Comparison of ENCODE assay signal across 8 cellular contexts in the genomic region with DNA sequence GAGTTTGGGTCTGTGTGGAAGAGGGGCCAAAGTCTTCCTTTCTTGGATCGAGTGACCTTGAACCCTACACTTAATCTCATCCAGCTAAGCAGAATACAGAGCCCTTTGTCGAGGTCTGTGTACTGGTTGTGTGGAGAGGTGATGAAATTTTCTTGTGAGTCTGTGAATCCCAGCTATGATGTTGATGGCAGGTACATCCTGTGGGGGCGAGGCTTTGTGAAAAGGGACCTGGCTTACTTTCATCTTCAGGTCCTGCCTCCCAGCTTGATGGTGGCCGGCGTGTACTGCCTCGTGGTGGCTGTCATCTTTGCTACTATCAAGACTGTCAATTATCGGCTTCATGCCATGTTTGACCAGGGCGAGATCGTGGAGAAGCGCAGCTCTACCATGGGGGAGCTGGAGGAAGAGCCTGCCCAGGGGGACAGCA. TPM values are rescaled to one million over a fixed set of nuclear protein-coding genes. Genes with fewer than 3 reads are reported as not detected.
DNase-seq lines count a peak whose midpoint lies in the region; ATAC-seq, FAIRE-seq and TF ChIP-seq lines count a peak whose summit lies in the region.

No MANE protein-coding gene starts in this region.

- H3K27ac ChIP-seq in H9 (ENCODE audit: insufficient read length, low read depth, low read length) = no peak overlapping the region
- H3K27ac ChIP-seq in right cardiac atrium (ENCODE audit: low read length) = no peak overlapping the region
- H3K27ac ChIP-seq in small intestine (ENCODE audit: low read depth in 1 of 2, low read length in 1 of 2) = peak overlapping the region in 1 of 2 donors; percentile 1

- H4K5ac ChIP-seq in H9 (ENCODE audit: insufficient read length, low read depth, low read length) = no peak overlapping the region

- intact Hi-C loops in activated B cell treated with CpG ODN at 0.5 μM for 24 hours (cut with micrococcal nuclease) = loop anchor here (5.0 kb wide), 1 partner anchor 731 kb away; a partner anchor contains a TSS
- intact Hi-C loops in right cardiac atrium (cut with DNase I) = no loop called here

- ATAC-seq in activated B cell treated with CpG ODN at 0.5 μM for 24 hours (ENCODE audit: low read depth) (no peak), right cardiac atrium (no peak), GM18519 (IDR thresholded peaks at IDR 0.05; ENCODE audit: low FRiP score, unreplicated experiment) (no peak)

- H3K36me3 Mint-ChIP-seq in H9 (ENCODE audit: insufficient read depth in 1 of 3, low read depth in 3 of 3) (peaks cover 18 to 46% (median 41%) of the 10 kb centered on the region in 3 experiments; a peak in 6 of 7 replicates), activated B cell treated with CpG ODN at 0.5 μM for 24 hours (ENCODE audit: low read depth) (peaks cover 62% of the 10 kb centered on the region)

- peaks cover 17 to 24% of the 10 kb centered on the region in 2 experiments for H3K4me1 Mint-ChIP-seq in H9
- H3K4me1 Mint-ChIP-seq in activated B cell treated with CpG ODN at 0.5 μM for 24 hours = peaks cover 47% of the 10 kb centered on the region

- peaks cover 7% of the 10 kb centered on the region; the same call in 1 of the 2 replicates for H3K79me2 ChIP-seq in H9 (ENCODE audit: insufficient read depth, low read length)

- H3K27me3 Mint-ChIP-seq in H9 (ENCODE audit: low read depth) (peaks cover 3% of the 10 kb centered on the region), activated B cell treated with CpG ODN at 0.5 μM for 24 hours (no peaks in the 10 kb centered on the region)

- no peak overlapping the region for H2BK120ac ChIP-seq in H9 (ENCODE audit: low read depth, low read length, poor library complexity, severe bottlenecking)

- H3K4me2 ChIP-seq in H9 (ENCODE audit: insufficient read depth, insufficient read length, low read length) = peak overlapping the region; percentile 82

- H3K4me3 ChIP-seq in right cardiac atrium (ENCODE audit: low read length) (peak overlapping the region; percentile 91), small intestine (ENCODE audit: low read depth in 1 of 2, low read length in 2 of 2) (peak overlapping the region; percentile 75 to 85)

- no peak overlapping the region for H2BK5ac ChIP-seq in H9 (ENCODE audit: insufficient read length, low read length)

- H4K91ac ChIP-seq in H9 (ENCODE audit: insufficient read length, low read depth, low read length) = no peak overlapping the region

- no peak overlapping the region for H4K8ac ChIP-seq in H9 (replicated peaks; ENCODE audit: insufficient read length, low read depth, low read length)

- no peaks in the 10 kb centered on the region for H4K20me1 ChIP-seq in H9 (ENCODE audit: control insufficient read depth, insufficient read depth, insufficient read length)

- no peak overlapping the region for H3K23ac ChIP-seq in H9 (ENCODE audit: insufficient read length, low read depth, low read length)

- WGBS in H9 (ENCODE audit: extremely low coverage, insufficient read length, low lambda C conversion rate) = no CpG with 5 or more reads among the region's 10 CpGs
- 68% methylated on average over 10 of the region's 10 CpGs for WGBS in right cardiac atrium
- WGBS in small intestine, 3 donors = 20 to 52% (median 29%) methylated on average over 10 of the region's 10 CpGs

- DNase-seq in H9 (no peak), activated B cell treated with CpG ODN at 0.5 μM for 24 hours (no peak), right cardiac atrium (no peak), small intestine (peak; percentile 51), dermis blood vessel endothelial cell (no peak), COR-L47 (lab: John Stamatoyannopoulos, UW) (no peak)
- no peak for DNase-seq in activated CD8-positive, alpha-beta memory T cell treated with anti-CD3 and anti-CD28 coated beads for 24 hours

- TF ChIP-seq CTCF in H9 (conservative IDR thresholded peaks at IDR 0.05) (no peak), activated B cell treated with CpG ODN at 0.5 μM for 24 hours (IDR thresholded peaks at IDR 0.05) (no peak)

- H3K4me1 ChIP-seq in H9 (ENCODE audit: insufficient read depth, low read length) (no peaks in the 10 kb centered on the region; the same call in none of the 2 replicates), right cardiac atrium (ENCODE audit: control insufficient read depth, insufficient read depth, low read length) (peaks cover 3% of the 10 kb centered on the region), small intestine (ENCODE audit: control insufficient read depth in 2 of 2, insufficient read depth in 1 of 2, low read depth in 1 of 2, low read length in 1 of 2) (peaks cover 3 to 10% of the 10 kb centered on the region in 2 donors)

- H3K4me3 Mint-ChIP-seq in H9 (peak overlapping the region; percentile 92 to 97), activated B cell treated with CpG ODN at 0.5 μM for 24 hours (peak overlapping the region; percentile 92)

- H3K27me3 ChIP-seq in H9 (ENCODE audit: insufficient read depth, low read length) = no peaks in the 10 kb centered on the region
- H3K27me3 ChIP-seq in right cardiac atrium (ENCODE audit: control insufficient read depth, insufficient read depth) = no peaks in the 10 kb centered on the region
- no peaks in the 10 kb centered on the region for H3K27me3 ChIP-seq in small intestine (ENCODE audit: control insufficient read depth in 2 of 2, insufficient read depth in 2 of 2, low read length in 2 of 2)

- H2BK15ac ChIP-seq in H9 (ENCODE audit: low read depth, low read length) = no peak overlapping the region

- H3K27ac Mint-ChIP-seq in H9 (peak overlapping the region; percentile 68 to 96 (median 92); a peak in 5 of 7 replicates), activated B cell treated with CpG ODN at 0.5 μM for 24 hours (peak overlapping the region; percentile 85)

- no peak overlapping the region for H3T11ph ChIP-seq in H9 (ENCODE audit: low read length)

- H3K4ac ChIP-seq in H9 (ENCODE audit: low read depth, low read length) = no peak overlapping the region

- peaks cover 3% of the 10 kb centered on the region for H3K79me1 ChIP-seq in H9 (ENCODE audit: insufficient read depth, low read depth, low read length, poor library complexity, severe bottlenecking)

- no peak for FAIRE-seq in small intestine (lab: Jason Lieb, UNC)

- H3K23me2 ChIP-seq in H9 (ENCODE audit: insufficient read length, low read depth, low read length, poor library complexity, severe bottlenecking) = peaks cover 18% of the 10 kb centered on the region

- CTCF ChIA-PET in activated B cell treated with CpG ODN at 0.5 μM for 24 hours (lab: Charles Lee) = interaction anchor here (0.9 to 1.1 kb wide), 2 partner anchors 9 to 23 kb away, joined by 3 to 5 read pairs; no protein-coding TSS in a partner anchor

- peaks cover 15 to 20% of the 10 kb centered on the region in 2 donors for H3K36me3 ChIP-seq in small intestine (ENCODE audit: control insufficient read depth in 2 of 2, insufficient read depth in 2 of 2, low read length in 2 of 2)

- no peak overlapping the region for H2BK12ac ChIP-seq in H9 (ENCODE audit: insufficient read length, low read depth, low read length)

- POLR2A ChIA-PET in activated B cell treated with CpG ODN at 0.5 μM for 24 hours (lab: Charles Lee) = interaction anchor here (2.0 to 8.5 kb wide), 5 partner anchors 23 to 96 kb away, joined by 5 to 108 read pairs (median 60); a partner anchor contains a TSS

- H2AFZ ChIP-seq in H9 (ENCODE audit: low read length) = no peak overlapping the region

- H3K9ac ChIP-seq in H9 (ENCODE audit: extremely low read depth, insufficient read length, low read length) = peak overlapping the region; percentile 45

- H3K9me3 Mint-ChIP-seq in H9 (no peaks in the 10 kb centered on the region), activated B cell treated with CpG ODN at 0.5 μM for 24 hours (no peaks in the 10 kb centered on the region)

- H2AK5ac ChIP-seq in H9 (ENCODE audit: insufficient read length, low read length) = no peak overlapping the region

- no peak overlapping the region for H3K14ac ChIP-seq in H9 (ENCODE audit: insufficient read depth, low read length)

- H2BK20ac ChIP-seq in H9 (ENCODE audit: low read depth, low read length, poor library complexity, severe bottlenecking) = no peak overlapping the region

- H3K18ac ChIP-seq in H9 (ENCODE audit: insufficient read length, low read depth, low read length) = no peak overlapping the region

- H3K9me3 ChIP-seq in H9 (ENCODE audit: control insufficient read depth, low read depth, low read length) = no peaks in the 10 kb centered on the region
- H3K9me3 ChIP-seq in right cardiac atrium (ENCODE audit: control insufficient read depth, low read length) = no peaks in the 10 kb centered on the region
- H3K9me3 ChIP-seq in small intestine (ENCODE audit: control insufficient read depth, low read depth) = no peaks in the 10 kb centered on the region

- no peak overlapping the region for H3K56ac ChIP-seq in H9 (ENCODE audit: insufficient read length, low read depth, low read length)

RNA-seq across cellular contexts. Expression of a gene that starts 1.0 kb away (rescaled TPM):
- total RNA-seq in H9 (2021) = 48.3 and 50.5 TPM in 2 replicates
- 45.3 and 51.4 TPM in 2 replicates for total RNA-seq in activated B cell treated with CpG ODN at 0.5 μM for 24 hours
- 10 to 100 TPM; 13.4 to 17.2 (median 14.8) TPM for total RNA-seq in right cardiac atrium
- polyA plus RNA-seq in right cardiac atrium = 10.2 TPM
- 10 to 100 TPM; 12.7 to 25.7 (median 18.6) TPM for polyA plus RNA-seq in small intestine
- 18.0 and 34.8 TPM in 2 replicates for total RNA-seq in dermis blood vessel endothelial cell

RNA-seq across cellular contexts. Expression of a gene that starts 2.6 kb away (rescaled TPM):
- total RNA-seq in H9 (2021) (57.9 and 61.1 TPM in 2 replicates), activated B cell treated with CpG ODN at 0.5 μM for 24 hours (72.1 and 89.6 TPM in 2 replicates), right cardiac atrium (10 to 100 TPM; 35.0 to 41.2 (median 38.1) TPM), dermis blood vessel endothelial cell (118 and 171 TPM in 2 replicates)
- polyA plus RNA-seq in right cardiac atrium (30.8 TPM), small intestine (100 to 1,000 TPM in 2 of 3 donors, 10 to 100 TPM in 1; 66.4 to 180 (median 175) TPM)

RNA-seq across cellular contexts. Expression of a gene that starts 21.0 kb away (rescaled TPM):
- total RNA-seq in H9 (2021) = 1.8 and 2.8 TPM in 2 replicates
- total RNA-seq in activated B cell treated with CpG ODN at 0.5 μM for 24 hours = 1.0 and 1.1 TPM in 2 replicates
- total RNA-seq in right cardiac atrium = under 1 TPM; 0.28 to 0.88 (median 0.55) TPM
- 0.18 TPM for polyA plus RNA-seq in right cardiac atrium
- polyA plus RNA-seq in small intestine = 10 to 100 TPM in 1 of 3 donors, under 1 TPM in 1, not detected in 1; 0.84 to 31.1 TPM
- total RNA-seq in dermis blood vessel endothelial cell = 0.14 and 0.17 TPM in 2 replicates

RNA-seq across cellular contexts. Expression of a gene that starts 21.3 kb away (rescaled TPM):
- total RNA-seq in H9 (2021) (32.0 and 37.4 TPM in 2 replicates), activated B cell treated with CpG ODN at 0.5 μM for 24 hours (236 and 252 TPM in 2 replicates), right cardiac atrium (10 to 100 TPM; 22.4 to 27.4 (median 26.2) TPM), dermis blood vessel endothelial cell (72.2 and 102 TPM in 2 replicates)
- polyA plus RNA-seq in right cardiac atrium (19.3 TPM), small intestine (10 to 100 TPM; 21.7 to 45.2 (median 41.1) TPM)

RNA-seq across cellular contexts. Expression of a gene that starts 40.7 kb away (rescaled TPM):
- 13.8 and 14.5 TPM in 2 replicates for total RNA-seq in H9 (2021)
- total RNA-seq in activated B cell treated with CpG ODN at 0.5 μM for 24 hours = 143 and 163 TPM in 2 replicates
- total RNA-seq in right cardiac atrium = 10 to 100 TPM; 43.9 to 80.2 (median 48.2) TPM
- 35.7 TPM for polyA plus RNA-seq in right cardiac atrium
- polyA plus RNA-seq in small intestine = 100 to 1,000 TPM in 1 of 3 donors, 10 to 100 TPM in 2; 36.1 to 131 (median 68.4) TPM
- 15.7 and 15.9 TPM in 2 replicates for total RNA-seq in dermis blood vessel endothelial cell
